ENCODE assay signal across 9 cellular contexts in the genomic region with DNA sequence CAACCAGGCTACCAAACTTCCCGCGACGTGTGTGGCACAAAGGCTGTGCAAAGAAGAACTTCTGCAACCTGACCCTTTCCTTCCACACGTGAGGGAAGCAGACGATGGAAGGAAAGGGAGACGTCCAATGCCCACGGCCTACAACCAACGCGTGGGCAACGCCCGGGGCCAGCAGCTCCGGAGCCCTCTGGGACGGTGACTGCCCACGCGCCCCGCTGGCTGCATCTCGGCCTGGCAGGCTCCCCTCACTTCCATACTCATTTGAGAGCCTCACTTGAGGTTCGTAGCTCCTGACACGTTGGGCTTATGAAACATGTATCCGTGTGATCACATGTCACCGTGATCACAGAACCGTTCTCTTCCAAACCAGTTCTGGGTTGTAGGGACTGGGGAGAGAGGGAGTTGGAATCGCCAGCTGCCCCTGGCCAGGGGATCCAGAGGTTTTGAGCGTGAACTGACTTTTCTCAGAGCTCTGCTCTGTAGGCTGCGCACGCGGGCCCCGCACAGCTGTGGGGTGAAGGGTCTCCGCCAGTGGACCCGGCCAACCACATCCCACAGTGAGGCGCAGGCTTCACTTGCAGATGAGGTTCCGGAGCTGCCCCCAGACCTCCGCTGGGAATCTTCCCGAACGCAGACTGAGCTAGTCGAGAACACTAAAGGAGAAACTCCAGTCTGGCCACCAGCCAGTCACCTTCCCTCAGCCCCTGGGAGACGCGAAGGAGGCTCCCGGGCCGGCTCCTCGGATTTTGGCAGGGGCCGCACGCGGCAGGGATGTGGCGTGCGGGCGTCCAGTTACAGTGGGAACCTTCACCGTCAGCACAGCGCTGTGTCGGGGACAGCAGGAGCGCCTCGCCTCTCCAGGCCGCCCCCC. TPM values are rescaled to one million over a fixed set of nuclear protein-coding genes. Genes with fewer than 3 reads are reported as not detected.
DNase-seq lines count a peak whose midpoint lies in the region; ATAC-seq and TF ChIP-seq lines count a peak whose summit lies in the region.
"Had no signal": no experiment of that assay in that cellular context is flagged by ENCODE, and none has a peak within 500 bp of the region (broad histone marks: within the 10 kb centered on the region; RNA-seq: fewer than 3 reads in every experiment).

No MANE protein-coding gene starts in this region.

- peaks cover 42% of the 10 kb centered on the region for H3K27me3 Mint-ChIP-seq in H9 (ENCODE audit: low read depth)

- TF ChIP-seq CTCF in AG04450 (IDR thresholded peaks at IDR 0.05; ENCODE audit: low read depth, low read length) = no peak
- TF ChIP-seq CTCF in H9 (conservative IDR thresholded peaks at IDR 0.05) = no peak
- no peak for TF ChIP-seq CTCF in heart right ventricle (IDR thresholded peaks at IDR 0.05)
- no peak for TF ChIP-seq CTCF in psoas muscle (IDR thresholded peaks at IDR 0.05)

- peaks cover 12% of the 10 kb centered on the region for H3K23me2 ChIP-seq in H9 (ENCODE audit: insufficient read length, low read depth, low read length, poor library complexity, severe bottlenecking)

- H3K4me1 ChIP-seq in H9 (ENCODE audit: insufficient read depth, low read length) (no peaks in the 10 kb centered on the region), heart right ventricle (peaks cover 9 to 32% (median 18%) of the 10 kb centered on the region in 9 donors), psoas muscle (peaks cover 12% of the 10 kb centered on the region)
- H3K4me1 ChIP-seq: foreskin keratinocyte had no signal

- H3K56ac ChIP-seq in H9 (ENCODE audit: insufficient read length, low read depth, low read length) = no peak overlapping the region

- peaks cover 41% of the 10 kb centered on the region for H3K9me3 ChIP-seq in AG04450 (ENCODE audit: control insufficient read depth, insufficient read depth, low read length)
- no peaks in the 10 kb centered on the region for H3K9me3 ChIP-seq in H9 (ENCODE audit: control insufficient read depth, low read depth, low read length)
- H3K9me3 ChIP-seq in heart right ventricle = peaks cover 0 to 9% (median 0%) of the 10 kb centered on the region in 11 donors
- H3K9me3 ChIP-seq in psoas muscle = no peaks in the 10 kb centered on the region

- peaks cover 7 to 10% of the 10 kb centered on the region in 2 experiments for H3K4me1 Mint-ChIP-seq in H9

- peak overlapping the region; percentile 71 to 80 for H3K4me3 Mint-ChIP-seq in H9

- no peak overlapping the region for H2BK5ac ChIP-seq in H9 (ENCODE audit: insufficient read length, low read length)

- H3K9me3 Mint-ChIP-seq in H9 = peaks cover 0 to 8% of the 10 kb centered on the region in 2 experiments; a peak in 2 of 5 replicates

- no peak overlapping the region for H2AK5ac ChIP-seq in H9 (ENCODE audit: insufficient read length, low read length)

- H4K91ac ChIP-seq in H9 (ENCODE audit: insufficient read length, low read depth, low read length) = no peak overlapping the region

- POLR2A ChIA-PET in AG04450 (lab: Yijun Ruan, JAX) = interaction anchor here (1.0 kb wide), 1 partner anchor 182 kb away, joined by 3 read pairs; the partner anchor contains the start of genes CHTF18 and RPUSD1

- no peak overlapping the region; the same call in 1 of the 2 replicates for H3K14ac ChIP-seq in H9 (ENCODE audit: insufficient read depth, low read length)

- H3K27ac Mint-ChIP-seq in H9 = no peak overlapping the region

- H3K18ac ChIP-seq in H9 (ENCODE audit: insufficient read length, low read depth, low read length) = no peak overlapping the region

- H3K23ac ChIP-seq in H9 (ENCODE audit: insufficient read length, low read depth, low read length) = no peak overlapping the region

- no peak overlapping the region for H2BK12ac ChIP-seq in H9 (ENCODE audit: insufficient read length, low read depth, low read length)

- H3K79me2 ChIP-seq in H9 (ENCODE audit: insufficient read depth, low read length) = no peaks in the 10 kb centered on the region

- no peak overlapping the region for H3K27ac ChIP-seq in AG04450 (ENCODE audit: low read depth, low read length)
- H3K27ac ChIP-seq in H9 (ENCODE audit: insufficient read length, low read depth, low read length) = no peak overlapping the region
- H3K27ac ChIP-seq in heart right ventricle = peak overlapping the region; percentile 51 to 95 (median 83)
- peak overlapping the region; percentile 86 for H3K27ac ChIP-seq in psoas muscle
- H3K27ac ChIP-seq: foreskin keratinocyte had no signal

- CTCF ChIA-PET in AG04450 (lab: Charles Lee) = no interaction called here

- H3K4ac ChIP-seq in H9 (ENCODE audit: low read depth, low read length) = no peak overlapping the region

- H3K27me3 ChIP-seq in AG04450 (ENCODE audit: control insufficient read depth, insufficient read depth, low read length) = peaks cover 16% of the 10 kb centered on the region
- no peaks in the 10 kb centered on the region; the same call in 1 of the 2 replicates for H3K27me3 ChIP-seq in H9 (ENCODE audit: insufficient read depth, low read length)
- H3K27me3 ChIP-seq in heart right ventricle = no peaks in the 10 kb centered on the region
- H3K27me3 ChIP-seq in psoas muscle (ENCODE audit: insufficient read depth in 3 of 3, low read length in 2 of 3) = peaks cover 0 to 25% (median 6%) of the 10 kb centered on the region in 3 donors
- H3K27me3 ChIP-seq: foreskin keratinocyte had no signal

- no CpG with 5 or more reads among the region's 53 CpGs for WGBS in H9 (ENCODE audit: extremely low coverage, insufficient read length, low lambda C conversion rate)
- WGBS in heart right ventricle, 2 donors = 43 to 44% methylated on average over 53 of the region's 53 CpGs
- WGBS in psoas muscle, 3 donors = 26 to 33% (median 32%) methylated on average over 49 to 53 of the region's 53 CpGs

- intact Hi-C loops in heart right ventricle (cut with DNase I) = no loop called here
- intact Hi-C loops in psoas muscle (cut with DNase I) = loop anchor here in 1 of 2 donors (10.0 kb wide), 1 partner anchor 55 kb away; no protein-coding TSS in a partner anchor

- H2BK20ac ChIP-seq in H9 (ENCODE audit: low read depth, low read length, poor library complexity, severe bottlenecking) = no peak overlapping the region

- no peak overlapping the region for H4K8ac ChIP-seq in H9 (replicated peaks; ENCODE audit: insufficient read length, low read depth, low read length)

- ATAC-seq in heart right ventricle (peak in 5 of 8 donors; percentile 5 to 23 (median 9)), psoas muscle (peak in 3 of 4 donors; percentile 6 to 32 (median 15))

- no peak overlapping the region for H2BK120ac ChIP-seq in H9 (ENCODE audit: low read depth, low read length, poor library complexity, severe bottlenecking)

- H3K36me3 ChIP-seq in heart right ventricle (peaks cover 0 to 33% (median 0%) of the 10 kb centered on the region in 9 donors), psoas muscle (ENCODE audit: insufficient read depth in 1 of 2, low read depth in 1 of 2) (peaks cover 0 to 22% of the 10 kb centered on the region in 2 donors)

- no peak for DNase-seq in AG04450 (ENCODE audit: low read depth, low spot score)
- no peak for DNase-seq in H9
- peak; percentile 70 for DNase-seq in activated CD8-positive, alpha-beta memory T cell treated with anti-CD3 and anti-CD28 coated beads, Interleukin-2, amount 50 U/mL, for 48 hours
- DNase-seq in heart right ventricle = peak; percentile 40 to 44
- peak; percentile 48 to 76 for DNase-seq in psoas muscle
- DNase-seq in activated CD4-positive, CD25-positive, alpha-beta regulatory T cell (lab: John Stamatoyannopoulos, UW) = no peak
- DNase-seq in pons (ENCODE audit: low spot score) = no peak
- no peak for DNase-seq in NCI-H2227 treated with DMSO at 0.1 percent for 48 hours (lab: John Stamatoyannopoulos, UW)

- no peaks in the 10 kb centered on the region for H3K79me1 ChIP-seq in H9 (ENCODE audit: insufficient read depth, low read depth, low read length, poor library complexity, severe bottlenecking)

- no peak overlapping the region for H4K5ac ChIP-seq in H9 (ENCODE audit: insufficient read length, low read depth, low read length)

- H3K4me3 ChIP-seq in AG04450 (ENCODE audit: low read depth, low read length) (peak overlapping the region; percentile 80), heart right ventricle (peak overlapping the region; percentile 65 to 99 (median 92)), psoas muscle (peak overlapping the region; percentile 96)

- no peak overlapping the region for H3K9ac ChIP-seq in H9 (ENCODE audit: extremely low read depth, insufficient read length, low read length)

- H4K20me1 ChIP-seq in H9 (ENCODE audit: control insufficient read depth, insufficient read depth, insufficient read length) = no peaks in the 10 kb centered on the region

- H3K4me2 ChIP-seq in H9 (ENCODE audit: insufficient read depth, insufficient read length, low read length) = peak overlapping the region; percentile 46

- H3K36me3 Mint-ChIP-seq in H9 (ENCODE audit: insufficient read depth in 1 of 3, low read depth in 3 of 3) = peaks cover 0 to 14% (median 8%) of the 10 kb centered on the region in 3 experiments; a peak in 5 of 7 replicates

- no peak overlapping the region for H3T11ph ChIP-seq in H9 (ENCODE audit: low read length)

- H2BK15ac ChIP-seq in H9 (ENCODE audit: low read depth, low read length) = no peak overlapping the region

- no peak overlapping the region for H2AFZ ChIP-seq in H9 (ENCODE audit: low read length)

RNA-seq across cellular contexts. Expression of gene LMF1, which starts 1.0 kb away (rescaled TPM):
- polyA plus RNA-seq in AG04450 (2011; rRNA removed) (11.8 and 15.1 TPM in 2 replicates), heart right ventricle (10 to 100 TPM in 1 of 2 donors, 1 to 10 TPM in 1; 5.1 to 15.4 TPM), psoas muscle (1 to 10 TPM; 1.9 to 2.7 (median 2.7) TPM)
- polyA minus RNA-seq in AG04450 (2011; rRNA and poly(A)+ RNA removed) = 20.6 and 29.0 TPM in 2 replicates
- total RNA-seq in H9 (2021) (7.1 and 7.8 TPM in 2 replicates), heart right ventricle (10 to 100 TPM in 2 of 10 donors, 1 to 10 TPM in 8; 5.7 to 14.2 (median 7.6) TPM), psoas muscle (1 to 10 TPM; 4.0 to 9.0 (median 6.8) TPM)

RNA-seq across cellular contexts. Expression of gene SOX8, which starts 11.8 kb away (rescaled TPM):
- polyA plus RNA-seq in AG04450 (2011; rRNA removed) (0.04 TPM in 1 of 2 replicates, not detected in the other), heart right ventricle (1 to 10 TPM in 1 of 2 donors, under 1 TPM in 1; 0.97 to 2.0 TPM), psoas muscle (1 to 10 TPM in 1 of 3 donors, under 1 TPM in 2; 0.45 to 5.0 (median 0.51) TPM)
- polyA minus RNA-seq in AG04450 (2011; rRNA and poly(A)+ RNA removed) = not detected in 2 replicates
- total RNA-seq in H9 (2021) (8.9 and 9.6 TPM in 2 replicates), heart right ventricle (1 to 10 TPM in 5 of 10 donors, under 1 TPM in 5; 0.35 to 2.3 (median 0.97) TPM), psoas muscle (1 to 10 TPM in 2 of 4 donors, under 1 TPM in 2; 0.57 to 2.1 (median 1.3) TPM)
- total RNA-seq: foreskin keratinocyte had no signal
- polyA plus RNA-seq: foreskin keratinocyte had no signal

Comparison
In these comparisons a context has a peak if more than half of its experiments do, and no peak if none do; other contexts are left out.
1. DNase-seq: peak in activated CD8-positive, alpha-beta memory T cell treated with anti-CD3 and anti-CD28 coated beads, Interleukin-2, amount 50 U/mL, for 48 hours (single experiment), heart right ventricle (2 of 2) and psoas muscle (2 of 2); none in AG04450 (single experiment), H9 (single experiment), activated CD4-positive, CD25-positive, alpha-beta regulatory T cell (0 of 4), pons (single experiment) and NCI-H2227 treated with DMSO at 0.1 percent for 48 hours (single experiment).
2. H3K27ac ChIP-seq: peak in heart right ventricle (10 of 10) and psoas muscle (single experiment); none in AG04450 (single experiment) and H9 (single experiment).
3. Peak in every context shown above with its lines, with median percentiles within 50 percentile points of each other: H3K4me3 ChIP-seq.